Comparison of ENCODE assay signal across 1 cellular context in genomic region chrX:153032397-153033118, GRCh38.
TF ChIP-seq lines count a peak whose summit lies in the region.

No MANE protein-coding gene starts in this region.

TF ChIP-seq in HepG2, 621 proteins besides CTCF, POLR2A, EP300 and RAD21 (continued from another document and continues in another):
- TF ChIP-seq PAXIP1 (CRISPR knock-in tag; conservative IDR thresholded peaks at IDR 0.05), result no peak
- TF ChIP-seq ZFP36 (IDR thresholded peaks at IDR 0.05; ENCODE audit: borderline replicate concordance, low read depth, low read length, partially characterized antibody), result no peak
- 0 out of 2 replicates have a peak, but pooled peaks have one; percentile 13 for TF ChIP-seq ZNF205 (CRISPR knock-in tag; IDR thresholded peaks at IDR 0.05)
- no peak for TF ChIP-seq FIP1L1 (IDR thresholded peaks at IDR 0.05; ENCODE audit: borderline replicate concordance, insufficient read depth, low read depth, low read length)
- TF ChIP-seq TBX3 (IDR thresholded peaks at IDR 0.05; ENCODE audit: borderline replicate concordance), result no peak
- no peak for TF ChIP-seq PHF5A (CRISPR knock-in tag; IDR thresholded peaks at IDR 0.05; ENCODE audit: low read depth, unreplicated experiment)
- TF ChIP-seq PLRG1 (conservative IDR thresholded peaks at IDR 0.05), result no peak
- TF ChIP-seq YY1 (IDR thresholded peaks at IDR 0.05; ENCODE audit: insufficient read depth, insufficient replicate concordance, low read depth, low read length), result peak; percentile 54
- TF ChIP-seq ZNF414 (CRISPR knock-in tag; IDR thresholded peaks at IDR 0.05), result no peak
- TF ChIP-seq ZFP91 (CRISPR knock-in tag; IDR thresholded peaks at IDR 0.05; ENCODE audit: borderline replicate concordance), result peak; percentile 58; the same call in 1 of the 2 replicates
- TF ChIP-seq EEA1 (CRISPR knock-in tag; IDR thresholded peaks at IDR 0.05; ENCODE audit: borderline replicate concordance), result no peak
- TF ChIP-seq ETS1 (CRISPR knock-in tag; IDR thresholded peaks at IDR 0.05), result no peak
- TF ChIP-seq ZBTB1 (CRISPR knock-in tag; IDR thresholded peaks at IDR 0.05; ENCODE audit: borderline replicate concordance), result no peak
- no peak for TF ChIP-seq ZNF18 (CRISPR knock-in tag; IDR thresholded peaks at IDR 0.05; ENCODE audit: insufficient replicate concordance)
- no peak for TF ChIP-seq NCOA2 (CRISPR knock-in tag; IDR thresholded peaks at IDR 0.05)
- no peak for TF ChIP-seq ZNF710 (CRISPR knock-in tag; IDR thresholded peaks at IDR 0.05; ENCODE audit: borderline replicate concordance)
- no peak for TF ChIP-seq ELF3 (CRISPR knock-in tag; IDR thresholded peaks at IDR 0.05)
- TF ChIP-seq EED (CRISPR knock-in tag; IDR thresholded peaks at IDR 0.05), result 0 out of 2 replicates have a peak, but pooled peaks have one; percentile 21
- no peak for TF ChIP-seq CC2D1A (CRISPR knock-in tag; IDR thresholded peaks at IDR 0.05)
- no peak for TF ChIP-seq MLX (CRISPR knock-in tag; IDR thresholded peaks at IDR 0.05)
- TF ChIP-seq ARNT (IDR thresholded peaks at IDR 0.05), result no peak
- no peak for TF ChIP-seq ZNF770 (CRISPR knock-in tag; IDR thresholded peaks at IDR 0.05)
- TF ChIP-seq ZNF850 (CRISPR knock-in tag; conservative IDR thresholded peaks at IDR 0.05), result no peak
- no peak for TF ChIP-seq ZFP82 (CRISPR knock-in tag; IDR thresholded peaks at IDR 0.05; ENCODE audit: borderline replicate concordance)
- no peak for TF ChIP-seq NR2F2 (IDR thresholded peaks at IDR 0.05; ENCODE audit: borderline replicate concordance, low read depth)
- no peak for TF ChIP-seq ZNF33A (CRISPR knock-in tag; IDR thresholded peaks at IDR 0.05; ENCODE audit: borderline replicate concordance)
- TF ChIP-seq SALL2 (CRISPR knock-in tag; IDR thresholded peaks at IDR 0.05), result no peak
- TF ChIP-seq ZNF75D (CRISPR knock-in tag; IDR thresholded peaks at IDR 0.05; ENCODE audit: borderline replicate concordance), result no peak
- TF ChIP-seq FOXJ3 (CRISPR knock-in tag; IDR thresholded peaks at IDR 0.05; ENCODE audit: borderline replicate concordance), result no peak
- TF ChIP-seq PRDM10 (CRISPR knock-in tag; IDR thresholded peaks at IDR 0.05; ENCODE audit: low read depth), result no peak
- TF ChIP-seq YEATS4 (CRISPR knock-in tag; IDR thresholded peaks at IDR 0.05; ENCODE audit: borderline replicate concordance), result peak; percentile 33; the same call in 1 of the 2 replicates
- 0 out of 2 replicates have a peak, but pooled peaks have one; percentile 49 for TF ChIP-seq CBX5 (CRISPR knock-in tag; IDR thresholded peaks at IDR 0.05; ENCODE audit: borderline replicate concordance)
- TF ChIP-seq RXRA (CRISPR knock-in tag; IDR thresholded peaks at IDR 0.05), result 0 out of 2 replicates have a peak, but pooled peaks have one; percentile 25
- no peak for TF ChIP-seq ZNF280D (CRISPR knock-in tag; IDR thresholded peaks at IDR 0.05)
- no peak for TF ChIP-seq ZNF367 (CRISPR knock-in tag; IDR thresholded peaks at IDR 0.05; ENCODE audit: borderline replicate concordance)
- no peak for TF ChIP-seq ZNF44 (CRISPR knock-in tag; IDR thresholded peaks at IDR 0.05)
